9 cellular contexts compared by ENCODE assay signal in the genomic region with DNA sequence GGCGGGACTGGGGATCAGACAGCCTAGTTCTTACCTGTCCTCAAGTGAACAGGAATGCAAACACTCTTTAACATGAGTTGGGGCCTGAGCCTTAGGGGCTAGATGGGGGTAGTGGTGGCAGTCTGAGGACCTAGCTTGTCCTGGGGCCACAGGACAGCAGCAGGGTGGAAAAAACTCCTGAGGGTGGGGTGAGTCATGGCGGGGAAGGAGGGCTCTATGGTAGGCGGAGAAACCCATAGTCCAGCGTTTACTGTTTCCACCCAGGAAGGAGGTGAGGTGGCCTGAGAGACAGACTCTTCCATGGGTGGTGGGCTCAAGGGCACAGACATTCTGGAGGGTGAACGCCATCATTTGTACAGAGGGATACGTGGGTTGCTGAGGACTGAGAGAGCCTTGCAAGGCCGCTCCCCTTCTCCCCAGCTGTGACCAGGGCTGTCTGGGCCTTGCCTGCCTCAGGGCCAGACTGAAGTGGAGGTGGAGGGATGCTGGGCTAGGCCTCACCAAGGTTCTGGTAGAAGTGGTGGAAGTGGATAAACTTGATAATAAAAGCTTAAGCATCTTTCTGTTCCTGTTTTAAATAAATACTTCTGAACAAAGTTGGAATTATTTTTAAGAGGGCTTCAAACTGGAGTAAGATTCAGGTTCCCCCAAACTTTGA. TPM values are rescaled to one million over a fixed set of nuclear protein-coding genes. Genes with fewer than 3 reads are reported as not detected.
DNase-seq lines count a peak whose midpoint lies in the region; ATAC-seq and TF ChIP-seq lines count a peak whose summit lies in the region.
"Had no signal": no experiment of that assay in that cellular context is flagged by ENCODE, and none has a peak within 500 bp of the region (broad histone marks: within the 10 kb centered on the region; RNA-seq: fewer than 3 reads in every experiment).

No MANE protein-coding gene starts in this region.

- no peak overlapping the region for H3K4me3 ChIP-seq in AG04450 (ENCODE audit: low read depth, low read length)

- peak overlapping the region in 1 of 3 donors; percentile 29 for H3K27ac Mint-ChIP-seq in IgD-negative memory B cell
- peak overlapping the region; percentile 36 to 97 (median 89) for H3K27ac Mint-ChIP-seq in brain
- H3K27ac Mint-ChIP-seq in natural killer cell treated with Interleukin-12 subunit alpha and Interleukin-12 subunit beta and Interleukin-15 and Interleukin-18, amount 100 ng/mL, for 72 hours, result peak overlapping the region; percentile 75 to 91
- no peak overlapping the region for H3K27ac Mint-ChIP-seq in progenitor cell of endocrine pancreas

- no peaks in the 10 kb centered on the region; the same call in 1 of the 2 replicates for H3K9me3 ChIP-seq in AG04450 (ENCODE audit: control insufficient read depth, insufficient read depth, low read length)

- no peak for TF ChIP-seq CTCF in AG04450 (IDR thresholded peaks at IDR 0.05; ENCODE audit: low read depth, low read length)
- no peak for TF ChIP-seq CTCF in brain (conservative IDR thresholded peaks at IDR 0.05)
- no peak for TF ChIP-seq CTCF in progenitor cell of endocrine pancreas (IDR thresholded peaks at IDR 0.05; ENCODE audit: unreplicated experiment)

- H3K36me3 Mint-ChIP-seq in IgD-negative memory B cell (no peaks in the 10 kb centered on the region), brain (no peaks in the 10 kb centered on the region), progenitor cell of endocrine pancreas (ENCODE audit: insufficient read depth) (no peaks in the 10 kb centered on the region)
- H3K36me3 Mint-ChIP-seq in natural killer cell treated with Interleukin-12 subunit alpha and Interleukin-12 subunit beta and Interleukin-15 and Interleukin-18, amount 100 ng/mL, for 72 hours, result no peaks in the 10 kb centered on the region

- peaks cover 2% of the 10 kb centered on the region for H3K27me3 Mint-ChIP-seq in IgD-negative memory B cell
- H3K27me3 Mint-ChIP-seq in brain, result peaks cover 8% of the 10 kb centered on the region
- no peaks in the 10 kb centered on the region for H3K27me3 Mint-ChIP-seq in natural killer cell treated with Interleukin-12 subunit alpha and Interleukin-12 subunit beta and Interleukin-15 and Interleukin-18, amount 100 ng/mL, for 72 hours
- H3K27me3 Mint-ChIP-seq in progenitor cell of endocrine pancreas, result peaks cover 14% of the 10 kb centered on the region

- CTCF ChIA-PET in AG04450 (lab: Charles Lee), result interaction anchor here (0.6 to 7.2 kb wide), 8 partner anchors 12 to 917 kb away, joined by 3 to 112 read pairs (median 6); no protein-coding TSS in a partner anchor

- H3K9me3 Mint-ChIP-seq in IgD-negative memory B cell (no peaks in the 10 kb centered on the region), brain (peaks cover 0 to 3% (median 0%) of the 10 kb centered on the region in 5 experiments), progenitor cell of endocrine pancreas (ENCODE audit: low read depth) (no peaks in the 10 kb centered on the region)
- no peaks in the 10 kb centered on the region for H3K9me3 Mint-ChIP-seq in natural killer cell treated with Interleukin-12 subunit alpha and Interleukin-12 subunit beta and Interleukin-15 and Interleukin-18, amount 100 ng/mL, for 72 hours

- H3K27me3 ChIP-seq in AG04450 (ENCODE audit: control insufficient read depth, insufficient read depth, low read length), result no peaks in the 10 kb centered on the region

- H3K4me3 Mint-ChIP-seq in IgD-negative memory B cell (peak overlapping the region; percentile 86 to 97 (median 91)), brain (peak overlapping the region; percentile 51 to 87 (median 84)), progenitor cell of endocrine pancreas (ENCODE audit: low read depth) (no peak overlapping the region)
- H3K4me3 Mint-ChIP-seq in natural killer cell treated with Interleukin-12 subunit alpha and Interleukin-12 subunit beta and Interleukin-15 and Interleukin-18, amount 100 ng/mL, for 72 hours, result peak overlapping the region; percentile 90

- no peak for ATAC-seq in natural killer cell treated with Interleukin-12 subunit alpha and Interleukin-12 subunit beta and Interleukin-15 and Interleukin-18, amount 100 ng/mL, for 72 hours
- no peak for ATAC-seq in activated CD4-positive, CD25-positive, alpha-beta regulatory T cell treated with anti-CD3 and anti-CD28 coated beads, Interleukin-2, amount 50 U/mL, for 24 hours

- DNase-seq in AG04450 (ENCODE audit: low read depth, low spot score) (no peak), progenitor cell of endocrine pancreas (ENCODE audit: low spot score, unreplicated experiment) (no peak), SKM-1 (lab: John Stamatoyannopoulos, UW; ENCODE audit: unreplicated experiment) (no peak), LoVo (ENCODE audit: low spot score) (no peak)
- no peak for DNase-seq in natural killer cell treated with Interleukin-12 subunit alpha and Interleukin-12 subunit beta and Interleukin-15 and Interleukin-18, amount 100 ng/mL, for 72 hours (ENCODE audit: low spot score)

- H3K4me1 Mint-ChIP-seq in IgD-negative memory B cell (peaks cover 12 to 20% (median 13%) of the 10 kb centered on the region in 3 donors), brain (peaks cover 39% of the 10 kb centered on the region), progenitor cell of endocrine pancreas (ENCODE audit: low read depth) (no peaks in the 10 kb centered on the region)
- peaks cover 31 to 38% of the 10 kb centered on the region in 2 donors for H3K4me1 Mint-ChIP-seq in natural killer cell treated with Interleukin-12 subunit alpha and Interleukin-12 subunit beta and Interleukin-15 and Interleukin-18, amount 100 ng/mL, for 72 hours (ENCODE audit: low read depth in 2 of 2)

- POLR2A ChIA-PET in AG04450 (lab: Yijun Ruan, JAX), result interaction anchor here (0.9 to 1.3 kb wide), 3 partner anchors 16 to 257 kb away, joined by 3 to 9 read pairs (median 4); partner anchors contain the start of genes EIF4E1B and SNCB

- H3K27ac ChIP-seq in AG04450 (ENCODE audit: low read depth, low read length), result peak overlapping the region; percentile 31

RNA-seq across cellular contexts. Expression of gene TSPAN17, which starts 1.1 kb away (rescaled TPM):
- polyA plus RNA-seq in AG04450 (2011; rRNA removed) (40.9 and 44.3 TPM in 2 replicates), IgD-negative memory B cell (19.5 TPM), brain (ENCODE audit: insufficient read depth, low read depth, low replicate concordance) (24.8 TPM)
- 45.4 and 57.2 TPM in 2 replicates for polyA minus RNA-seq in AG04450 (2011; rRNA and poly(A)+ RNA removed)
- total RNA-seq in natural killer cell treated with Interleukin-12 subunit alpha and Interleukin-12 subunit beta and Interleukin-15 and Interleukin-18, amount 100 ng/mL, for 72 hours, result 10 to 100 TPM; 48.9 to 67.6 TPM
- total RNA-seq in progenitor cell of endocrine pancreas, result 37.3 and 37.5 TPM in 2 replicates

RNA-seq across cellular contexts. Expression of gene EIF4E1B, which starts 15.7 kb away (rescaled TPM):
- polyA plus RNA-seq in AG04450 (2011; rRNA removed), result not detected in 2 replicates
- polyA minus RNA-seq in AG04450 (2011; rRNA and poly(A)+ RNA removed), result not detected in 2 replicates
- polyA plus RNA-seq in IgD-negative memory B cell, result not detected
- polyA plus RNA-seq in brain (ENCODE audit: insufficient read depth, low read depth, low replicate concordance), result 0.81 TPM
- total RNA-seq in natural killer cell treated with Interleukin-12 subunit alpha and Interleukin-12 subunit beta and Interleukin-15 and Interleukin-18, amount 100 ng/mL, for 72 hours, result not detected
- not detected in 2 replicates for total RNA-seq in progenitor cell of endocrine pancreas
- total RNA-seq: HT-29 had no signal

RNA-seq across cellular contexts. Expression of gene SNCB, which starts 15.8 kb away (rescaled TPM):
- 0.17 and 0.20 TPM in 2 replicates for polyA plus RNA-seq in AG04450 (2011; rRNA removed)
- 0.18 TPM in 1 of 2 replicates, not detected in the other for polyA minus RNA-seq in AG04450 (2011; rRNA and poly(A)+ RNA removed)
- polyA plus RNA-seq in IgD-negative memory B cell, result not detected
- 258 TPM for polyA plus RNA-seq in brain (ENCODE audit: insufficient read depth, low read depth, low replicate concordance)
- total RNA-seq in natural killer cell treated with Interleukin-12 subunit alpha and Interleukin-12 subunit beta and Interleukin-15 and Interleukin-18, amount 100 ng/mL, for 72 hours, result not detected
- total RNA-seq in progenitor cell of endocrine pancreas, result 0.24 TPM in 1 of 2 replicates, not detected in the other
- total RNA-seq: HT-29 had no signal

RNA-seq across cellular contexts. Expression of gene GPRIN1, which starts 36.2 kb away (rescaled TPM):
- polyA plus RNA-seq in AG04450 (2011; rRNA removed) (4.0 and 5.1 TPM in 2 replicates), IgD-negative memory B cell (0.35 TPM), brain (ENCODE audit: insufficient read depth, low read depth, low replicate concordance) (86.4 TPM)
- 4.7 and 4.8 TPM in 2 replicates for polyA minus RNA-seq in AG04450 (2011; rRNA and poly(A)+ RNA removed)
- total RNA-seq in natural killer cell treated with Interleukin-12 subunit alpha and Interleukin-12 subunit beta and Interleukin-15 and Interleukin-18, amount 100 ng/mL, for 72 hours, result 1 to 10 TPM; 2.7 to 5.9 TPM
- total RNA-seq in progenitor cell of endocrine pancreas, result 5.9 TPM in 2 replicates

Comparison
In these comparisons a context has a peak if more than half of its experiments do, and no peak if none do; other contexts are left out.
1. RNA of gene SNCB, which starts 15.8 kb away (polyA plus RNA-seq): 258 TPM in brain (single experiment); 0.17 to 0.20 TPM in AG04450 and not detected in IgD-negative memory B cell (single experiment); every median in the first group is over 100 times any median in the second.